24 cellular contexts compared by ENCODE assay signal in the genomic region with DNA sequence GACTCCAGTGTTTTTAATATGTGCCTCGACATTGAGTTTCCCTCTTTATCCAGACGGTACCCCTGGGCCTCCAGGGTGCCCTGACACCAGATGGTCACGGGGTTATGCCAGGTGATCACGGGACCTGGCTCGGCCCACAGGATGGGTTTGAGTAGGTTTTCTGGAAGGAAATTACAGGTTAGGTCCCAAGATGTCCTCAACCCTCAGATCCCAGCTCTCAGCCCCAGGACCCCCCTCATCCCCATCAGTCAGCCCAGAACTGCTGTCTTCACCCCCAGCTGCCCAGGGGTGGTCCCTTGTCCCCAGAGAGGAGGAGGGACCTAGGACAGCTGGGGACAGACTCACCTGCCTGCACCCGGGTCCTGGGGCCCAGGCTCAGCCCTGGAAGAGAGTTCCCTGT. TPM values are rescaled to one million over a fixed set of nuclear protein-coding genes. Genes with fewer than 3 reads are reported as not detected.
DNase-seq lines count a peak whose midpoint lies in the region; ATAC-seq and TF ChIP-seq lines count a peak whose summit lies in the region.
"Had no signal": no experiment of that assay in that cellular context is flagged by ENCODE, and none has a peak within 500 bp of the region (broad histone marks: within the 10 kb centered on the region; RNA-seq: fewer than 3 reads in every experiment).

No MANE protein-coding gene starts in this region.

- peaks cover 26% of the 10 kb centered on the region for H3K4me1 ChIP-seq in Karpas-422 (ENCODE audit: low read length)
- H3K4me1 ChIP-seq: Peyer's patch had no signal

- DNase-seq in Karpas-422: peak; percentile 39
- no peak for DNase-seq in naive B cell
- DNase-seq in activated T-cell treated with anti-CD3 and anti-CD28 coated beads, Interleukin-2, amount 50 U/mL, for 1 hour: no peak
- no peak for DNase-seq in EL
- DNase-seq: Calu3, DMS79 treated with DMSO at 0.1 percent for 48 hours, H7, KG1, MM.1S, NCI-H1048, NCI-H1417, NCI-H1694, NCI-H2029 treated with DMSO at 0.1 percent for 48 hours, NCI-H2227 treated with DMSO at 0.1 percent for 48 hours, NCI-H510A, NCI-H69, SIG-M5 had no signal

- peak overlapping the region; percentile 84 for H3K27ac Mint-ChIP-seq in dendritic cell treated with granulocyte-macrophage colony-stimulating factor and Interleukin-4, amounts not matched to agents 40 ng/mL and 50 ng/mL, for 4 days
- peak overlapping the region; percentile 81 to 98 (median 95) for H3K27ac Mint-ChIP-seq in naive B cell

- peaks cover 3% of the 10 kb centered on the region for H3K27me3 Mint-ChIP-seq in dendritic cell treated with granulocyte-macrophage colony-stimulating factor and Interleukin-4, amounts not matched to agents 40 ng/mL and 50 ng/mL, for 4 days
- H3K27me3 Mint-ChIP-seq in naive B cell: no peaks in the 10 kb centered on the region

- H3K9me3 ChIP-seq in Karpas-422 (ENCODE audit: low read length): no peaks in the 10 kb centered on the region
- H3K9me3 ChIP-seq: Peyer's patch had no signal

- no peak overlapping the region for H3K4me3 ChIP-seq in Karpas-422 (ENCODE audit: low read length)
- H3K4me3 ChIP-seq: Peyer's patch, SK-N-MC had no signal

- no peaks in the 10 kb centered on the region for H3K79me2 ChIP-seq in Karpas-422 (ENCODE audit: low read length)

- peaks cover 86% of the 10 kb centered on the region for H3K4me1 Mint-ChIP-seq in dendritic cell treated with granulocyte-macrophage colony-stimulating factor and Interleukin-4, amounts not matched to agents 40 ng/mL and 50 ng/mL, for 4 days (ENCODE audit: low read depth)
- H3K4me1 Mint-ChIP-seq in naive B cell: peaks cover 63 to 91% (median 77%) of the 10 kb centered on the region in 3 donors

- no peak overlapping the region for H2AFZ ChIP-seq in Karpas-422 (ENCODE audit: low read length)

- no peaks in the 10 kb centered on the region for H3K9me2 ChIP-seq in Karpas-422 (replicated peaks; ENCODE audit: insufficient read depth, low read length)

- H3K4me3 Mint-ChIP-seq in dendritic cell treated with granulocyte-macrophage colony-stimulating factor and Interleukin-4, amounts not matched to agents 40 ng/mL and 50 ng/mL, for 4 days: no peak overlapping the region
- H3K4me3 Mint-ChIP-seq in naive B cell: peak overlapping the region in 7 of 8 donors; percentile 69 to 84 (median 80)

- 0 out of 2 replicates have a peak, but pooled peaks cover 2% of the 10 kb centered on the region for H3K27me3 ChIP-seq in Karpas-422 (ENCODE audit: low read length)
- H3K27me3 ChIP-seq: Peyer's patch had no signal

- no peak for TF ChIP-seq POLR2A in GM18505 (IDR thresholded peaks at IDR 0.05; ENCODE audit: borderline replicate concordance, extremely low read depth, insufficient read depth, insufficient read length)

- H3K4me2 ChIP-seq in Karpas-422 (ENCODE audit: low read depth, low read length, poor library complexity, severe bottlenecking): no peak overlapping the region

- H3K36me3 Mint-ChIP-seq in dendritic cell treated with granulocyte-macrophage colony-stimulating factor and Interleukin-4, amounts not matched to agents 40 ng/mL and 50 ng/mL, for 4 days (ENCODE audit: low read depth): peaks cover 30% of the 10 kb centered on the region
- no peaks in the 10 kb centered on the region for H3K36me3 Mint-ChIP-seq in naive B cell

- no peak for ATAC-seq in naive B cell (ENCODE audit: low read depth in 2 of 2)
- ATAC-seq in GM18505 (IDR thresholded peaks at IDR 0.05; ENCODE audit: unreplicated experiment): no peak
- ATAC-seq in HG03520 (IDR thresholded peaks at IDR 0.05; ENCODE audit: unreplicated experiment): no peak

- no peak overlapping the region for H3K9ac ChIP-seq in Karpas-422 (ENCODE audit: low read length)

- H4K20me1 ChIP-seq in Karpas-422 (ENCODE audit: insufficient read depth, low read depth, low read length): no peaks in the 10 kb centered on the region

- intact Hi-C loops in dendritic cell treated with granulocyte-macrophage colony-stimulating factor and Interleukin-4, amounts not matched to agents 40 ng/mL and 50 ng/mL, for 4 days (cut with micrococcal nuclease): no loop called here

- H3K9me3 Mint-ChIP-seq in dendritic cell treated with granulocyte-macrophage colony-stimulating factor and Interleukin-4, amounts not matched to agents 40 ng/mL and 50 ng/mL, for 4 days: no peaks in the 10 kb centered on the region
- no peaks in the 10 kb centered on the region for H3K9me3 Mint-ChIP-seq in naive B cell

- no peaks in the 10 kb centered on the region for H3K36me3 ChIP-seq in Karpas-422 (ENCODE audit: insufficient read depth, low read length)
- H3K36me3 ChIP-seq: Peyer's patch had no signal

- H3K27ac ChIP-seq in Karpas-422 (ENCODE audit: low read length): no peak overlapping the region
- H3K27ac ChIP-seq: SK-N-MC had no signal

RNA-seq across cellular contexts. Expression of gene LILRA4, which starts 0.4 kb away (rescaled TPM):
- 0.75 and 10.5 TPM in 2 replicates for total RNA-seq in Karpas-422 (2014; rRNA removed; shearing (Covaris generic); ENCODE audit: low replicate concordance)
- polyA plus RNA-seq in naive B cell (ENCODE audit: low read depth in 6 of 6): 10 to 100 TPM in 3 of 6 donors, 1 to 10 TPM in 3; 7.1 to 25.7 (median 10.3) TPM
- total RNA-seq: A673, Calu3, H7, OCI-LY7, Peyer's patch had no signal

RNA-seq across cellular contexts. Expression of gene LILRA5, which starts 25.6 kb away (rescaled TPM):
- total RNA-seq in Karpas-422 (2014; rRNA removed; shearing (Covaris generic); ENCODE audit: low replicate concordance): not detected in 2 replicates
- polyA plus RNA-seq in naive B cell (ENCODE audit: low read depth in 6 of 6): 1 to 10 TPM in 1 of 6 donors, under 1 TPM in 3, not detected in 2; 0.29 to 1.1 (median 0.76) TPM
- total RNA-seq: A673, Calu3, H7, OCI-LY7 had no signal

RNA-seq across cellular contexts. Expression of gene LAIR1, which starts 26.2 kb away (rescaled TPM):
- 0.15 and 0.61 TPM in 2 replicates for total RNA-seq in Karpas-422 (2014; rRNA removed; shearing (Covaris generic); ENCODE audit: low replicate concordance)
- polyA plus RNA-seq in naive B cell (ENCODE audit: low read depth in 6 of 6): 100 to 1,000 TPM; 129 to 246 (median 160) TPM
- total RNA-seq: A673 had no signal

RNA-seq across cellular contexts. Expression of gene LILRB2, which starts 57.6 kb away (rescaled TPM):
- total RNA-seq in Karpas-422 (2014; rRNA removed; shearing (Covaris generic); ENCODE audit: low replicate concordance): 0.22 and 0.61 TPM in 2 replicates
- polyA plus RNA-seq in naive B cell (ENCODE audit: low read depth in 6 of 6): 1 to 10 TPM in 2 of 6 donors, under 1 TPM in 3, not detected in 1; 0.36 to 1.6 (median 0.76) TPM
- total RNA-seq: A673, Calu3, H7, OCI-LY7 had no signal
